In genomic region chr5:42597318-42597937, GRCh38 we compare ENCODE assay signal across 24 cellular contexts.
DNase-seq lines count a peak whose midpoint lies in the region; ATAC-seq and TF ChIP-seq lines count a peak whose summit lies in the region.
"Had no signal": no experiment of that assay in that cellular context is flagged by ENCODE, and none has a peak within 500 bp of the region (broad histone marks: within the 10 kb centered on the region; RNA-seq: fewer than 3 reads in every experiment).

No MANE protein-coding gene starts in this region.

- peak overlapping the region; percentile 20 to 46 for H3K27ac ChIP-seq in breast epithelium
- H3K27ac ChIP-seq in heart right ventricle, result peak overlapping the region in 2 of 10 donors; percentile 19 to 51
- H3K27ac ChIP-seq in gastrocnemius medialis, result peak overlapping the region; percentile 37 to 81 (median 60)
- H3K27ac ChIP-seq: A549; BLaER1 treated with 17β-estradiol and CSF1 and Interleukin-3, amounts not matched to agents 10 nM and 100 nM; KMS-11; RWPE1; SK-N-MC had no signal

- WGBS in heart right ventricle, 2 donors, result 48 to 64% methylated on average over 4 of the region's 4 CpGs

- in situ Hi-C loops in gastrocnemius medialis (cut with MboI; ENCODE audit: low sequenced_read_pairs in 4 of 4), result no loop called here

- ATAC-seq in heart right ventricle (peak; percentile 87 to 98 (median 94)), left lobe of liver (peak; percentile 9), gastrocnemius medialis (no peak), HG03108 (IDR thresholded peaks at IDR 0.05; ENCODE audit: unreplicated experiment) (no peak), HG03520 (IDR thresholded peaks at IDR 0.05; ENCODE audit: unreplicated experiment) (no peak)
- ATAC-seq: A549, Panc1 had no signal

- H3K36me3 ChIP-seq in breast epithelium (no peaks in the 10 kb centered on the region), heart right ventricle (no peaks in the 10 kb centered on the region), gastrocnemius medialis (no peaks in the 10 kb centered on the region)
- H3K36me3 ChIP-seq: BLaER1 treated with 17β-estradiol and CSF1 and Interleukin-3, amounts not matched to agents 10 nM and 100 nM had no signal

- intact Hi-C loops in breast epithelium (cut with DNase I; ENCODE audit: low total_unique reads) (no loop called here), heart right ventricle (cut with DNase I) (loop anchor here in 2 of 10 donors (5.0 to 10.0 kb wide), 2 partner anchors 35 to 287 kb away; no protein-coding TSS in a partner anchor), gastrocnemius medialis (cut with DNase I; ENCODE audit: low total_unique reads) (no loop called here)

- no peak for TF ChIP-seq CTCF in breast epithelium (IDR thresholded peaks at IDR 0.05)
- no peak for TF ChIP-seq CTCF in heart right ventricle (IDR thresholded peaks at IDR 0.05)
- no peak for TF ChIP-seq CTCF in gastrocnemius medialis (IDR thresholded peaks at IDR 0.05 in 4 of 5, conservative IDR thresholded peaks at IDR 0.05 in 1 of 5)

- H3K4me3 ChIP-seq in breast epithelium, result no peak overlapping the region
- no peak overlapping the region for H3K4me3 ChIP-seq in heart right ventricle
- H3K4me3 ChIP-seq in gastrocnemius medialis, result no peak overlapping the region
- H3K4me3 ChIP-seq: A549; BLaER1 treated with 17β-estradiol and CSF1 and Interleukin-3, amounts not matched to agents 10 nM and 100 nM; SK-N-MC had no signal

- H3K27me3 ChIP-seq in breast epithelium, result no peaks in the 10 kb centered on the region
- H3K27me3 ChIP-seq in heart right ventricle, result no peaks in the 10 kb centered on the region
- H3K27me3 ChIP-seq in gastrocnemius medialis, result no peaks in the 10 kb centered on the region
- H3K27me3 ChIP-seq: BLaER1 treated with 17β-estradiol and CSF1 and Interleukin-3, amounts not matched to agents 10 nM and 100 nM had no signal

- no peak for DNase-seq in breast epithelium (ENCODE audit: low spot score in 2 of 2)
- DNase-seq in heart right ventricle, result peak in 1 of 2 donors; percentile 41
- no peak for DNase-seq in left lobe of liver (ENCODE audit: low spot score)
- DNase-seq in gastrocnemius medialis, result no peak
- no peak for DNase-seq in activated CD8-positive, alpha-beta memory T cell treated with anti-CD3 and anti-CD28 coated beads, Interleukin-2, amount 50 U/mL, for 4 hours
- DNase-seq: AML-193; CD4-positive, alpha-beta T cell; IMR-90; NCI-H1048; NCI-H1417; NCI-H1694; NCI-H2029 treated with DMSO at 0.1 percent for 48 hours; NCI-H2227 treated with DMSO at 0.1 percent for 48 hours; NCI-H510A; NCI-H69; SIG-M5 had no signal

- TF ChIP-seq POLR2A in breast epithelium (IDR thresholded peaks at IDR 0.05), result no peak
- no peak for TF ChIP-seq POLR2A in gastrocnemius medialis (IDR thresholded peaks at IDR 0.05)

- H3K4me1 ChIP-seq in breast epithelium (peaks cover 0 to 9% of the 10 kb centered on the region in 2 donors), heart right ventricle (peaks cover 0 to 50% (median 10%) of the 10 kb centered on the region in 9 donors), gastrocnemius medialis (peaks cover 49 to 56% of the 10 kb centered on the region in 2 donors)
- H3K4me1 ChIP-seq: A549 had no signal

- no peaks in the 10 kb centered on the region for H3K9me3 ChIP-seq in breast epithelium
- H3K9me3 ChIP-seq in heart right ventricle, result peaks cover 0 to 4% (median 0%) of the 10 kb centered on the region in 11 donors
- H3K9me3 ChIP-seq in gastrocnemius medialis, result no peaks in the 10 kb centered on the region
- H3K9me3 ChIP-seq: A549 had no signal

Comparison
In these comparisons a context has a peak if more than half of its experiments do, and no peak if none do; other contexts are left out.
1. ATAC-seq: peak in heart right ventricle (8 of 8) and left lobe of liver (single experiment); none in gastrocnemius medialis (0 of 2), HG03108 (single experiment) and HG03520 (single experiment).